ENCODE assay signal across 33 cellular contexts in genomic region chr4:69775488-69775887, GRCh38. TPM values are rescaled to one million over a fixed set of nuclear protein-coding genes. Genes with fewer than 3 reads are reported as not detected.
"Had no signal": no experiment of that assay in that cellular context is flagged by ENCODE, and none has a peak within 500 bp of the region (broad histone marks: within the 10 kb centered on the region; RNA-seq: fewer than 3 reads in every experiment).

No MANE protein-coding gene starts in this region.

- H3K36me3 ChIP-seq: adrenal gland, gastroesophageal sphincter, thyroid gland, upper lobe of right lung, WERI-Rb-1 had no signal

- H3K4me1 ChIP-seq: adrenal gland, gastroesophageal sphincter, thyroid gland, upper lobe of right lung had no signal

- FAIRE-seq: endothelial cell of umbilical vein, keratinocyte had no signal

- DNase-seq: activated CD4-positive, alpha-beta memory T cell treated with anti-CD3 and anti-CD28 coated beads for 36 hours; activated CD4-positive, alpha-beta T cell treated with anti-CD3 and anti-CD28 coated beads for 48 hours; activated CD8-positive, alpha-beta memory T cell treated with anti-CD3 and anti-CD28 coated beads, Interleukin-2, amount 50 U/mL, for 4 hours; activated effector memory CD4-positive, alpha-beta T cell treated with anti-CD3 and anti-CD28 coated beads, Interleukin-2, amount 50 U/mL, for 16 hours; activated naive CD4-positive, alpha-beta T cell treated with anti-CD3 and anti-CD28 coated beads for 36 hours; activated naive CD8-positive, alpha-beta T cell treated with anti-CD3 and anti-CD28 coated beads for 36 hours; activated T-cell treated with anti-CD3 and anti-CD28 coated beads, Interleukin-2, amount 50 U/mL, for 1 hour; adrenal gland; aorta; body of pancreas; dorsolateral prefrontal cortex; hippocampal formation; midbrain; stimulated activated CD4-positive, alpha-beta T cell treated with anti-CD3 and anti-CD28 coated beads, Interleukin-4, amount 100 ng/mL, for 24 hours; stimulated activated CD8-positive, alpha-beta memory T cell treated with anti-CD3 and anti-CD28 coated beads, Interleukin-4, amount 100 ng/mL, for 48 hours; stimulated activated naive CD8-positive, alpha-beta T cell treated with anti-CD3 and anti-CD28 coated beads, Interleukin-15, amount 100 ng/mL, for 72 hours; T-helper 17 cell; T1000; thyroid gland; upper lobe of right lung; WERI-Rb-1 had no signal

- ATAC-seq: activated CD4-positive, CD25-positive, alpha-beta regulatory T cell treated with anti-CD3 and anti-CD28 coated beads, Interleukin-2, amount 50 U/mL, for 24 hours; body of pancreas; gastroesophageal sphincter; natural killer cell treated with Interleukin-12 subunit alpha and Interleukin-12 subunit beta and Interleukin-15 and Interleukin-18, amount 100 ng/mL, for 72 hours; sciatic nerve; stimulated activated memory B cell treated with anti-CD40 and anti-IgM and Interleukin-4, amounts not matched to agents 10 μg/mL and 1 μg/mL and 100 μg/mL, for 72 hours; stimulated activated naive CD8-positive, alpha-beta T cell treated with anti-CD3 and anti-CD28 coated beads, Interleukin-15, amount 100 ng/mL, for 72 hours; T-helper 17 cell; upper lobe of right lung had no signal

- H3K27me3 ChIP-seq: adrenal gland, body of pancreas, dorsolateral prefrontal cortex, gastroesophageal sphincter, thyroid gland, upper lobe of right lung had no signal

- H3K9me3 ChIP-seq: adrenal gland, body of pancreas, gastroesophageal sphincter, thyroid gland, upper lobe of right lung had no signal

- H3K4me3 ChIP-seq: adrenal gland, body of pancreas, coronary artery, dorsolateral prefrontal cortex, gastroesophageal sphincter, skin epidermis, thyroid gland, upper lobe of right lung had no signal

- H3K27ac ChIP-seq: adrenal gland, body of pancreas, coronary artery, dorsolateral prefrontal cortex, gastroesophageal sphincter, skin epidermis, thyroid gland, upper lobe of right lung, WERI-Rb-1 had no signal

RNA-seq across cellular contexts. Expression of gene SULT1B1, which starts 15.1 kb away (rescaled TPM):
- total RNA-seq: fibroblast of lung, myocyte, renal cortical epithelial cell had no signal
